In genomic region chr14:28875937-28876910, GRCh38 we compare ENCODE assay signal across 1 cellular context.
TF ChIP-seq lines count a peak whose summit lies in the region.

No MANE protein-coding gene starts in this region.

TF ChIP-seq in HEK293, 187 proteins besides CTCF, POLR2A, EP300 and RAD21 (continued from another document):
- no peak for TF ChIP-seq ZNF518A (tag by site-specific recombination; conservative IDR thresholded peaks at IDR 0.05; ENCODE audit: low read depth)
- 0 out of 2 replicates have a peak, but pooled peaks have one; percentile 37 for TF ChIP-seq PRDM6 (tag by site-specific recombination; IDR thresholded peaks at IDR 0.05)
- 0 out of 2 replicates have a peak, but pooled peaks have one; percentile 19 for TF ChIP-seq TCF7L2 (IDR thresholded peaks at IDR 0.05; ENCODE audit: borderline replicate concordance, low read depth, low read length)
- TF ChIP-seq ZNF449 (tag by site-specific recombination; IDR thresholded peaks at IDR 0.05), result no peak
- TF ChIP-seq SP7 (tag by site-specific recombination; IDR thresholded peaks at IDR 0.05), result no peak
- TF ChIP-seq ZBTB49 (tag by site-specific recombination; IDR thresholded peaks at IDR 0.05; ENCODE audit: low read depth), result no peak
- no peak for TF ChIP-seq ZNF791 (tag by site-specific recombination; IDR thresholded peaks at IDR 0.05)
- TF ChIP-seq ZNF514 (tag by site-specific recombination; IDR thresholded peaks at IDR 0.05), result no peak
- no peak for TF ChIP-seq ZBTB8A (tag by site-specific recombination; IDR thresholded peaks at IDR 0.05)
- no peak for TF ChIP-seq OSR2 (tag by site-specific recombination; IDR thresholded peaks at IDR 0.05)
- TF ChIP-seq ZNF202 (tag by site-specific recombination; IDR thresholded peaks at IDR 0.05; ENCODE audit: borderline replicate concordance), result no peak
- TF ChIP-seq ZBTB10 (tag by site-specific recombination; IDR thresholded peaks at IDR 0.05), result no peak
- TF ChIP-seq KLF9 (tag by site-specific recombination; IDR thresholded peaks at IDR 0.05; ENCODE audit: low read depth), result no peak
- TF ChIP-seq ZNF521 (tag by site-specific recombination; IDR thresholded peaks at IDR 0.05), result no peak
- TF ChIP-seq ZNF76 (tag by site-specific recombination; IDR thresholded peaks at IDR 0.05; ENCODE audit: borderline replicate concordance, low read depth), result 0 out of 2 replicates have a peak, but pooled peaks have one; percentile 28
- no peak for TF ChIP-seq BCL11B (tag by site-specific recombination; IDR thresholded peaks at IDR 0.05; ENCODE audit: low read depth)
- no peak for TF ChIP-seq ZNF157 (tag by site-specific recombination; IDR thresholded peaks at IDR 0.05)
- no peak for TF ChIP-seq ZBTB21 (tag by site-specific recombination; IDR thresholded peaks at IDR 0.05)
- TF ChIP-seq ZNF133 (tag by site-specific recombination; IDR thresholded peaks at IDR 0.05), result no peak
- no peak for TF ChIP-seq KLF8 (tag by site-specific recombination; IDR thresholded peaks at IDR 0.05)
- peak; percentile 78 for TF ChIP-seq ZBTB20 (tag by site-specific recombination; IDR thresholded peaks at IDR 0.05)
- no peak for TF ChIP-seq HOXA7 (CRISPR knock-in tag; IDR thresholded peaks at IDR 0.05; ENCODE audit: borderline replicate concordance)
- TF ChIP-seq ZNF266 (tag by site-specific recombination; IDR thresholded peaks at IDR 0.05; ENCODE audit: low read depth), result no peak
- no peak for TF ChIP-seq ZNF707 (tag by site-specific recombination; IDR thresholded peaks at IDR 0.05)
- peak; percentile 14; the same call in 1 of the 2 replicates for TF ChIP-seq FEZF1 (tag by site-specific recombination; IDR thresholded peaks at IDR 0.05)
